26 cellular contexts compared by ENCODE assay signal in genomic region chr4:105558277-105558676, GRCh38. TPM values are rescaled to one million over a fixed set of nuclear protein-coding genes. Genes with fewer than 3 reads are reported as not detected.
A peak's percentile ranks its signal among the peaks of the same experiment; 100 is the strongest.
DNase-seq lines count a peak whose midpoint lies in the region; ATAC-seq, FAIRE-seq and TF ChIP-seq lines count a peak whose summit lies in the region.
"Had no signal": no experiment of that assay in that cellular context is flagged by ENCODE, and none has a peak within 500 bp of the region (broad histone marks: within the 10 kb centered on the region; RNA-seq: fewer than 3 reads in every experiment).

No MANE protein-coding gene starts in this region.

- no peak overlapping the region for H3K4me3 ChIP-seq in PC-3 (ENCODE audit: low read length)
- no peak overlapping the region for H3K4me3 ChIP-seq in neural progenitor cell
- no peak overlapping the region for H3K4me3 ChIP-seq in BE2C (ENCODE audit: low read depth, low read length)
- H3K4me3 ChIP-seq: dorsolateral prefrontal cortex, psoas muscle, upper lobe of left lung had no signal

- no TSS peak for BruUV-seq in PC-3 (replicated peaks; lab: Mats Ljungman, UMichigan)

- peaks cover 2% of the 10 kb centered on the region for H3K9me3 Mint-ChIP-seq in neural progenitor cell
- H3K9me3 Mint-ChIP-seq: activated CD8-positive, alpha-beta T cell treated with anti-CD3 and anti-CD28 coated beads for 36 hours; CD8-positive, alpha-beta memory T cell had no signal

- DNase-seq in NCI-H2107 treated with DMSO at 0.1 percent for 48 hours (lab: John Stamatoyannopoulos, UW; ENCODE audit: unreplicated experiment) (peak; percentile 66), NCI-H2107 (lab: John Stamatoyannopoulos, UW) (no peak), Kasumi-1 (lab: John Stamatoyannopoulos, UW) (peak; percentile 24 to 26), PC-3 (peak; percentile 50), neural progenitor cell (ENCODE audit: low spot score) (no peak), medulla oblongata (ENCODE audit: extremely low spot score) (no peak), urothelium cell line (ENCODE audit: low spot score) (no peak), BE2C (no peak)
- DNase-seq: activated CD4-positive, CD25-positive, alpha-beta regulatory T cell treated with anti-CD3 and anti-CD28 coated beads, Interleukin-2, amount 50 U/mL, for 72 hours; activated CD8-positive, alpha-beta T cell treated with anti-CD3 and anti-CD28 coated beads for 36 hours; activated effector memory CD4-positive, alpha-beta T cell treated with Interleukin-2 at 50 U/mL for 16 hours; CD8-positive, alpha-beta memory T cell; DND-41; dorsolateral prefrontal cortex; H7; mammary epithelial cell; NCI-H1105; NCI-H2081 treated with DMSO at 0.1 percent for 48 hours; NCI-H774; psoas muscle; SHP77; SW 1271; upper lobe of left lung had no signal

- H3K27ac ChIP-seq in PC-3 (ENCODE audit: low read length) (no peak overlapping the region), neural progenitor cell (peak overlapping the region; percentile 21)
- H3K27ac ChIP-seq: dorsolateral prefrontal cortex, psoas muscle, upper lobe of left lung had no signal

- no peaks in the 10 kb centered on the region for H3K36me3 ChIP-seq in PC-3 (ENCODE audit: low read depth, low read length)
- H3K36me3 ChIP-seq in neural progenitor cell, result no peaks in the 10 kb centered on the region
- no peaks in the 10 kb centered on the region for H3K36me3 ChIP-seq in BE2C
- H3K36me3 ChIP-seq: upper lobe of left lung had no signal

- H3K27me3 ChIP-seq in PC-3 (ENCODE audit: low read length) (no peaks in the 10 kb centered on the region), neural progenitor cell (peaks cover 7% of the 10 kb centered on the region), BE2C (no peaks in the 10 kb centered on the region)
- H3K27me3 ChIP-seq: dorsolateral prefrontal cortex, upper lobe of left lung had no signal

- TF ChIP-seq CTCF in PC-3 (conservative IDR thresholded peaks at IDR 0.05; ENCODE audit: low read depth, low read length) (no peak), neural progenitor cell (IDR thresholded peaks at IDR 0.05) (no peak), BE2C (IDR thresholded peaks at IDR 0.05; ENCODE audit: low read depth, low read length) (no peak)

- H3K27me3 Mint-ChIP-seq in neural progenitor cell (ENCODE audit: insufficient read depth, low read depth), result peaks cover 6% of the 10 kb centered on the region

- no peak overlapping the region for H3K4me3 Mint-ChIP-seq in neural progenitor cell
- H3K4me3 Mint-ChIP-seq: activated CD8-positive, alpha-beta T cell treated with anti-CD3 and anti-CD28 coated beads for 36 hours; CD8-positive, alpha-beta memory T cell had no signal

- H3K4me1 Mint-ChIP-seq in neural progenitor cell, result peaks cover 27% of the 10 kb centered on the region
- H3K4me1 Mint-ChIP-seq: CD8-positive, alpha-beta memory T cell had no signal

- peaks cover 10% of the 10 kb centered on the region; the same call in 1 of the 2 replicates for H3K79me2 ChIP-seq in PC-3 (ENCODE audit: low read length)
- no peaks in the 10 kb centered on the region for H3K79me2 ChIP-seq in neural progenitor cell (ENCODE audit: low read depth)

- H4K20me1 ChIP-seq in PC-3 (ENCODE audit: low read length) (no peaks in the 10 kb centered on the region), neural progenitor cell (ENCODE audit: low read depth) (no peaks in the 10 kb centered on the region)

- H3K27ac Mint-ChIP-seq in neural progenitor cell, result no peak overlapping the region
- H3K27ac Mint-ChIP-seq: activated CD8-positive, alpha-beta T cell treated with anti-CD3 and anti-CD28 coated beads for 36 hours; CD8-positive, alpha-beta memory T cell had no signal

- POLR2A ChIA-PET in PC-3 (lab: Charles Lee; ENCODE audit: unreplicated experiment), result no interaction called here

- no peaks in the 10 kb centered on the region for H3K9me3 ChIP-seq in PC-3 (ENCODE audit: low read length)
- no peaks in the 10 kb centered on the region for H3K9me3 ChIP-seq in neural progenitor cell (ENCODE audit: low read depth)
- H3K9me3 ChIP-seq in BE2C, result no peaks in the 10 kb centered on the region
- H3K9me3 ChIP-seq: psoas muscle, upper lobe of left lung had no signal

- H3K4me2 ChIP-seq in PC-3 (ENCODE audit: low read length), result peak overlapping the region; percentile 53
- H3K4me2 ChIP-seq in neural progenitor cell, result peak overlapping the region; percentile 64

- CTCF ChIA-PET in PC-3 (lab: Charles Lee), result no interaction called here

- peak; percentile 89 for ATAC-seq in PC-3
- ATAC-seq: activated CD8-positive, alpha-beta T cell treated with anti-CD3 and anti-CD28 coated beads for 36 hours; psoas muscle had no signal

- no peak for FAIRE-seq in urothelium cell line (lab: Jason Lieb, UNC)
- FAIRE-seq: A204.1 had no signal

- H3K4me1 ChIP-seq in PC-3 (ENCODE audit: insufficient read depth, low read length) (peaks cover 14% of the 10 kb centered on the region), neural progenitor cell (peaks cover 63% of the 10 kb centered on the region), BE2C (no peaks in the 10 kb centered on the region)
- H3K4me1 ChIP-seq: psoas muscle had no signal

- intact Hi-C loops in PC-3 (cut with micrococcal nuclease), result loop anchor here (10.0 kb wide), 1 partner anchor 347 kb away; no protein-coding TSS in a partner anchor

- H2AFZ ChIP-seq in PC-3 (ENCODE audit: low read length), result no peak overlapping the region
- H2AFZ ChIP-seq in neural progenitor cell (replicated peaks), result no peak overlapping the region

- no peaks in the 10 kb centered on the region for H3K36me3 Mint-ChIP-seq in neural progenitor cell
- H3K36me3 Mint-ChIP-seq: CD8-positive, alpha-beta memory T cell had no signal

- H3K9ac ChIP-seq in PC-3 (ENCODE audit: low read length) (no peak overlapping the region), neural progenitor cell (no peak overlapping the region)

- H3K9me2 ChIP-seq in PC-3 (replicated peaks; ENCODE audit: low read length), result no peaks in the 10 kb centered on the region

- H3F3A ChIP-seq in PC-3 (ENCODE audit: low read length, unreplicated experiment) (no peaks in the 10 kb centered on the region), neural progenitor cell (ENCODE audit: low read depth) (peaks cover 39% of the 10 kb centered on the region)

RNA-seq across cellular contexts. Expression of gene ARHGEF38, which starts 5.9 kb away (rescaled TPM):
- total RNA-seq in PC-3 (2014; rRNA removed), result 2.0 and 5.9 TPM in 2 replicates
- total RNA-seq in neural progenitor cell (ENCODE audit: low replicate concordance), result 0.28 and 0.37 TPM in 2 replicates
- polyA plus RNA-seq in BE2C (2012; ENCODE audit: insufficient read depth, insufficient read length, low read depth), result not detected
- total RNA-seq: activated CD8-positive, alpha-beta T cell treated with anti-CD3 and anti-CD28 coated beads for 36 hours; CD8-positive, alpha-beta memory T cell; glomerular endothelial cell; H7; LHCN-M2; psoas muscle had no signal
- polyA plus RNA-seq: CD8-positive, alpha-beta memory T cell; mammary epithelial cell; psoas muscle had no signal

Comparison
In these comparisons a context has a peak if more than half of its experiments do, and no peak if none do; other contexts are left out.
1. DNase-seq: peak in NCI-H2107 treated with DMSO at 0.1 percent for 48 hours (single experiment), Kasumi-1 (2 of 2) and PC-3 (single experiment); none in NCI-H2107 (single experiment), neural progenitor cell (single experiment), medulla oblongata (single experiment), urothelium cell line (single experiment) and BE2C (single experiment).